Comparison of ENCODE assay signal across 1 cellular context in genomic region chr10:1732501-1733123, GRCh38.
TF ChIP-seq lines count a peak whose summit lies in the region.

No MANE protein-coding gene starts in this region.

TF ChIP-seq in GM12878, 131 proteins besides CTCF, POLR2A, EP300 and RAD21 (continued from another document):
- TF ChIP-seq CUX1 (IDR thresholded peaks at IDR 0.05; ENCODE audit: insufficient replicate concordance, low read depth, low read length) (no peak), MLLT1 (IDR thresholded peaks at IDR 0.05) (peak; percentile 78; the same call in 1 of the 2 replicates), USF2 (IDR thresholded peaks at IDR 0.05; ENCODE audit: borderline replicate concordance, low read depth, low read length) (no peak), TARDBP (IDR thresholded peaks at IDR 0.05; ENCODE audit: borderline replicate concordance) (no peak)
